In genomic region chr13:20492641-20493040, GRCh38 we compare ENCODE assay signal across 9 cellular contexts. TPM values are rescaled to one million over a fixed set of nuclear protein-coding genes. Genes with fewer than 3 reads are reported as not detected.
A peak's percentile ranks its signal among the peaks of the same experiment; 100 is the strongest.
DNase-seq lines count a peak whose midpoint lies in the region; ATAC-seq, FAIRE-seq and TF ChIP-seq lines count a peak whose summit lies in the region.
"Had no signal": no experiment of that assay in that cellular context is flagged by ENCODE, and none has a peak within 500 bp of the region (broad histone marks: within the 10 kb centered on the region; RNA-seq: fewer than 3 reads in every experiment).

No MANE protein-coding gene starts in this region.

- FAIRE-seq in GM12892 (lab: Jason Lieb, UNC) = peak; percentile 30

- H3K27me3 Mint-ChIP-seq in T-helper 17 cell (no peaks in the 10 kb centered on the region), endothelial cell (ENCODE audit: unreplicated experiment) (peaks cover 4% of the 10 kb centered on the region)
- H3K27me3 Mint-ChIP-seq: stimulated activated naive CD8-positive, alpha-beta T cell treated with anti-CD3 and anti-CD28 coated beads, Interleukin-15, Interleukin-2, amounts not matched to agents 100 ng/mL and 50 ng/mL, for 24 hours had no signal

- TF ChIP-seq CTCF in AG09309 (IDR thresholded peaks at IDR 0.05; ENCODE audit: control insufficient read depth, insufficient read depth, low read depth, low read length, missing control alignments) (peak; percentile 52), endothelial cell (IDR thresholded peaks at IDR 0.05; ENCODE audit: unreplicated experiment) (peak; percentile 37)

- H3K4me3 ChIP-seq in AG09309 (ENCODE audit: control insufficient read depth, low read depth, low read length) = no peak overlapping the region

- DNase-seq in AG09309 (ENCODE audit: low read depth) (no peak), GM12892 (ENCODE audit: insufficient read length) (no peak), T-helper 17 cell (peak in 1 of 3 donors; percentile 37), endothelial cell (ENCODE audit: low spot score) (peak; percentile 40)
- DNase-seq in stimulated activated CD4-positive, alpha-beta T cell treated with anti-CD3 and anti-CD28 coated beads, Interleukin-12 subunit alpha, Interleukin-12 subunit beta, amount 100 ng/mL, for 4 hours = peak; percentile 54

- no peaks in the 10 kb centered on the region for H3K9me3 Mint-ChIP-seq in endothelial cell (ENCODE audit: unreplicated experiment)
- H3K9me3 Mint-ChIP-seq: stimulated activated naive CD8-positive, alpha-beta T cell treated with anti-CD3 and anti-CD28 coated beads, Interleukin-15, Interleukin-2, amounts not matched to agents 100 ng/mL and 50 ng/mL, for 24 hours had no signal

- H3K4me3 Mint-ChIP-seq in T-helper 17 cell (no peak overlapping the region), endothelial cell (ENCODE audit: unreplicated experiment) (no peak overlapping the region)
- H3K4me3 Mint-ChIP-seq: stimulated activated naive CD8-positive, alpha-beta T cell treated with anti-CD3 and anti-CD28 coated beads, Interleukin-15, Interleukin-2, amounts not matched to agents 100 ng/mL and 50 ng/mL, for 24 hours had no signal

- peak; percentile 59 for ATAC-seq in T-helper 17 cell
- ATAC-seq in HG03521 (IDR thresholded peaks at IDR 0.05; ENCODE audit: unreplicated experiment) = no peak
- no peak for ATAC-seq in HG03095 (IDR thresholded peaks at IDR 0.05; ENCODE audit: unreplicated experiment)
- no peak for ATAC-seq in GM21360 (IDR thresholded peaks at IDR 0.05; ENCODE audit: unreplicated experiment)

- H3K27ac Mint-ChIP-seq in T-helper 17 cell (peak overlapping the region; percentile 86), endothelial cell (ENCODE audit: unreplicated experiment) (no peak overlapping the region)
- H3K27ac Mint-ChIP-seq: stimulated activated naive CD8-positive, alpha-beta T cell treated with anti-CD3 and anti-CD28 coated beads, Interleukin-15, Interleukin-2, amounts not matched to agents 100 ng/mL and 50 ng/mL, for 24 hours had no signal

- H3K4me1 Mint-ChIP-seq in T-helper 17 cell (peaks cover 6% of the 10 kb centered on the region), endothelial cell (ENCODE audit: unreplicated experiment) (no peaks in the 10 kb centered on the region)

- TF ChIP-seq POLR2A in GM12892 (IDR thresholded peaks at IDR 0.05; ENCODE audit: low read depth, low read length) = no peak

- H3K36me3 Mint-ChIP-seq in T-helper 17 cell (ENCODE audit: low read depth) (no peaks in the 10 kb centered on the region), endothelial cell (ENCODE audit: low read depth, unreplicated experiment) (no peaks in the 10 kb centered on the region)

- no peaks in the 10 kb centered on the region for H3K9me3 ChIP-seq in T-helper 17 cell (ENCODE audit: control insufficient read depth, low read length, poor library complexity, severe bottlenecking)

RNA-seq across cellular contexts. Expression of gene CRYL1, which starts 33.0 kb away (rescaled TPM):
- 10.7 TPM for polyA plus RNA-seq in GM12892 (2012; ENCODE audit: missing spikeins)
- 10 to 100 TPM; 17.1 to 18.1 TPM for total RNA-seq in T-helper 17 cell
- total RNA-seq in endothelial cell (ENCODE audit: unreplicated experiment) = 4.8 TPM

Comparison
In these comparisons a context has a peak if more than half of its experiments do, and no peak if none do; other contexts are left out.
1. DNase-seq: peak in endothelial cell (single experiment) and stimulated activated CD4-positive, alpha-beta T cell treated with anti-CD3 and anti-CD28 coated beads, Interleukin-12 subunit alpha, Interleukin-12 subunit beta, amount 100 ng/mL, for 4 hours (single experiment); none in AG09309 (single experiment) and GM12892 (single experiment).